In the genomic region with DNA sequence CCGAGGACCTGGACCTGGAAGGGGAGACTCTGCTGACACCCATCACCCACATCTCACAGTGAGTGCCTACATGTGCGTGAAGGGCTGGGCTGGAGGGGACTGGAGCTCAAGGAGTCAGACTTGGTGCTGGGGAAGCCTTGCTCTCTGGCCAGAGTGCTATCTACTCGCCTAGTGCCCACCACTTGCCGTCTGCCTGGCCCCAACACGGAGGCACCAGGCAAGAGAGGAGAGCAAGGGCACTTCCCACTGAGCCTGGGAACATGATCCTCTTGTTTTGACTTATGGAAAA, we compare ENCODE assay signal across 27 cellular contexts.
"Had no signal": no experiment of that assay in that cellular context is flagged by ENCODE, and none has a peak within 500 bp of the region (broad histone marks: within the 10 kb centered on the region; RNA-seq: fewer than 3 reads in every experiment).

No MANE protein-coding gene starts in this region.

- H3K4me2 ChIP-seq: SK-N-SH had no signal

- H3K27ac ChIP-seq: breast epithelium, VCaP had no signal

- H3K9ac ChIP-seq: SK-N-SH had no signal

- H3K36me3 ChIP-seq: breast epithelium, MG63 had no signal

- H3K27me3 ChIP-seq: adrenal gland, breast epithelium, MG63 had no signal

- H3K9me3 ChIP-seq: adrenal gland had no signal

- ATAC-seq: activated CD4-positive, alpha-beta T cell treated with anti-CD3 and anti-CD28 coated beads for 36 hours; Panc1; Right ventricle myocardium inferior had no signal

- H3K4me1 ChIP-seq: breast epithelium had no signal

- DNase-seq: activated CD4-positive, alpha-beta T cell treated with anti-CD3 and anti-CD28 coated beads for 36 hours; activated CD4-positive, CD25-positive, alpha-beta regulatory T cell; activated naive CD4-positive, alpha-beta T cell treated with anti-CD3 and anti-CD28 coated beads, Interleukin-2, amount 50 U/mL, for 16 hours; activated naive CD8-positive, alpha-beta T cell treated with anti-CD3 and anti-CD28 coated beads, Interleukin-2, amount 10 ng/mL, durations not matched to agents 7 days and 5 days; activated T-cell treated with anti-CD3 and anti-CD28 coated beads, Interleukin-2, amount 50 U/mL, for 1 hour; anterior cingulate cortex; caudate nucleus; MG63; MV-4-11; NCI-H1092 treated with DMSO at 0.1 percent for 48 hours; NCI-H1417 treated with DMSO at 0.1 percent for 48 hours; NCI-H1694; NCI-H2029; NCI-H2107; NCI-H2171 treated with DMSO at 0.1 percent for 48 hours; NCI-H226; NCI-H510A; NCI-H526 treated with DMSO at 0.1 percent for 48 hours; NCI-H82; RPMI8226; SK-N-SH; T-helper 1 cell had no signal

- H3K4me3 ChIP-seq: adrenal gland, breast epithelium, MG63 had no signal
